In genomic region chr13:111516712-111517640, GRCh38 we compare ENCODE assay signal across 1 cellular context.
TF ChIP-seq lines count a peak whose summit lies in the region.

No MANE protein-coding gene starts in this region.

TF ChIP-seq in HepG2, 621 proteins besides CTCF, POLR2A, EP300 and RAD21 (continued from another document):
- TF ChIP-seq ZBTB37 (CRISPR knock-in tag; IDR thresholded peaks at IDR 0.05) (no peak), ZNF281 (CRISPR knock-in tag; IDR thresholded peaks at IDR 0.05; ENCODE audit: borderline replicate concordance) (no peak), ARID2 (CRISPR knock-in tag; IDR thresholded peaks at IDR 0.05; ENCODE audit: borderline replicate concordance) (no peak), GTF3A (CRISPR knock-in tag; conservative IDR thresholded peaks at IDR 0.05) (no peak)
- TF ChIP-seq, protein P1, sequence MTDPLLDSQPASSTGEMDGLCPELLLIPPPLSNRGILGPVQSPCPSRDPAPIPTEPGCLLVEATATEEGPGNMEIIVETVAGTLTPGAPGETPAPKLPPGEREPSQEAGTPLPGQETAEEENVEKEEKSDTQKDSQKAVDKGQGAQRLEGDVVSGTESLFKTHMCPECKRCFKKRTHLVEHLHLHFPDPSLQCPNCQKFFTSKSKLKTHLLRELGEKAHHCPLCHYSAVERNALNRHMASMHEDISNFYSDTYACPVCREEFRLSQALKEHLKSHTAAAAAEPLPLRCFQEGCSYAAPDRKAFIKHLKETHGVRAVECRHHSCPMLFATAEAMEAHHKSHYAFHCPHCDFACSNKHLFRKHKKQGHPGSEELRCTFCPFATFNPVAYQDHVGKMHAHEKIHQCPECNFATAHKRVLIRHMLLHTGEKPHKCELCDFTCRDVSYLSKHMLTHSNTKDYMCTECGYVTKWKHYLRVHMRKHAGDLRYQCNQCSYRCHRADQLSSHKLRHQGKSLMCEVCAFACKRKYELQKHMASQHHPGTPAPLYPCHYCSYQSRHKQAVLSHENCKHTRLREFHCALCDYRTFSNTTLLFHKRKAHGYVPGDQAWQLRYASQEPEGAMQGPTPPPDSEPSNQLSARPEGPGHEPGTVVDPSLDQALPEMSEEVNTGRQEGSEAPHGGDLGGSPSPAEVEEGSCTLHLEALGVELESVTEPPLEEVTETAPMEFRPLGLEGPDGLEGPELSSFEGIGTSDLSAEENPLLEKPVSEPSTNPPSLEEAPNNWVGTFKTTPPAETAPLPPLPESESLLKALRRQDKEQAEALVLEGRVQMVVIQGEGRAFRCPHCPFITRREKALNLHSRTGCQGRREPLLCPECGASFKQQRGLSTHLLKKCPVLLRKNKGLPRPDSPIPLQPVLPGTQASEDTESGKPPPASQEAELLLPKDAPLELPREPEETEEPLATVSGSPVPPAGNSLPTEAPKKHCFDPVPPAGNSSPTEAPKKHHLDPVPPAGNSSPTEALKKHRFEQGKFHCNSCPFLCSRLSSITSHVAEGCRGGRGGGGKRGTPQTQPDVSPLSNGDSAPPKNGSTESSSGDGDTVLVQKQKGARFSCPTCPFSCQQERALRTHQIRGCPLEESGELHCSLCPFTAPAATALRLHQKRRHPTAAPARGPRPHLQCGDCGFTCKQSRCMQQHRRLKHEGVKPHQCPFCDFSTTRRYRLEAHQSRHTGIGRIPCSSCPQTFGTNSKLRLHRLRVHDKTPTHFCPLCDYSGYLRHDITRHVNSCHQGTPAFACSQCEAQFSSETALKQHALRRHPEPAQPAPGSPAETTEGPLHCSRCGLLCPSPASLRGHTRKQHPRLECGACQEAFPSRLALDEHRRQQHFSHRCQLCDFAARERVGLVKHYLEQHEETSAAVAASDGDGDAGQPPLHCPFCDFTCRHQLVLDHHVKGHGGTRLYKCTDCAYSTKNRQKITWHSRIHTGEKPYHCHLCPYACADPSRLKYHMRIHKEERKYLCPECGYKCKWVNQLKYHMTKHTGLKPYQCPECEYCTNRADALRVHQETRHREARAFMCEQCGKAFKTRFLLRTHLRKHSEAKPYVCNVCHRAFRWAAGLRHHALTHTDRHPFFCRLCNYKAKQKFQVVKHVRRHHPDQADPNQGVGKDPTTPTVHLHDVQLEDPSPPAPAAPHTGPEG (CRISPR knock-in tag; IDR thresholded peaks at IDR 0.05) = no peak
- TF ChIP-seq, protein P2, sequence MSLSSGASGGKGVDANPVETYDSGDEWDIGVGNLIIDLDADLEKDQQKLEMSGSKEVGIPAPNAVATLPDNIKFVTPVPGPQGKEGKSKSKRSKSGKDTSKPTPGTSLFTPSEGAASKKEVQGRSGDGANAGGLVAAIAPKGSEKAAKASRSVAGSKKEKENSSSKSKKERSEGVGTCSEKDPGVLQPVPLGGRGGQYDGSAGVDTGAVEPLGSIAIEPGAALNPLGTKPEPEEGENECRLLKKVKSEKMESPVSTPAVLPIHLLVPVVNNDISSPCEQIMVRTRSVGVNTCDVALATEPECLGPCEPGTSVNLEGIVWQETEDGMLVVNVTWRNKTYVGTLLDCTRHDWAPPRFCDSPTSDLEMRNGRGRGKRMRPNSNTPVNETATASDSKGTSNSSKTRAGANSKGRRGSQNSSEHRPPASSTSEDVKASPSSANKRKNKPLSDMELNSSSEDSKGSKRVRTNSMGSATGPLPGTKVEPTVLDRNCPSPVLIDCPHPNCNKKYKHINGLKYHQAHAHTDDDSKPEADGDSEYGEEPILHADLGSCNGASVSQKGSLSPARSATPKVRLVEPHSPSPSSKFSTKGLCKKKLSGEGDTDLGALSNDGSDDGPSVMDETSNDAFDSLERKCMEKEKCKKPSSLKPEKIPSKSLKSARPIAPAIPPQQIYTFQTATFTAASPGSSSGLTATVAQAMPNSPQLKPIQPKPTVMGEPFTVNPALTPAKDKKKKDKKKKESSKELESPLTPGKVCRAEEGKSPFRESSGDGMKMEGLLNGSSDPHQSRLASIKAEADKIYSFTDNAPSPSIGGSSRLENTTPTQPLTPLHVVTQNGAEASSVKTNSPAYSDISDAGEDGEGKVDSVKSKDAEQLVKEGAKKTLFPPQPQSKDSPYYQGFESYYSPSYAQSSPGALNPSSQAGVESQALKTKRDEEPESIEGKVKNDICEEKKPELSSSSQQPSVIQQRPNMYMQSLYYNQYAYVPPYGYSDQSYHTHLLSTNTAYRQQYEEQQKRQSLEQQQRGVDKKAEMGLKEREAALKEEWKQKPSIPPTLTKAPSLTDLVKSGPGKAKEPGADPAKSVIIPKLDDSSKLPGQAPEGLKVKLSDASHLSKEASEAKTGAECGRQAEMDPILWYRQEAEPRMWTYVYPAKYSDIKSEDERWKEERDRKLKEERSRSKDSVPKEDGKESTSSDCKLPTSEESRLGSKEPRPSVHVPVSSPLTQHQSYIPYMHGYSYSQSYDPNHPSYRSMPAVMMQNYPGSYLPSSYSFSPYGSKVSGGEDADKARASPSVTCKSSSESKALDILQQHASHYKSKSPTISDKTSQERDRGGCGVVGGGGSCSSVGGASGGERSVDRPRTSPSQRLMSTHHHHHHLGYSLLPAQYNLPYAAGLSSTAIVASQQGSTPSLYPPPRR (CRISPR knock-in tag; IDR thresholded peaks at IDR 0.05; ENCODE audit: borderline replicate concordance) = no peak
- TF ChIP-seq, protein P3, sequence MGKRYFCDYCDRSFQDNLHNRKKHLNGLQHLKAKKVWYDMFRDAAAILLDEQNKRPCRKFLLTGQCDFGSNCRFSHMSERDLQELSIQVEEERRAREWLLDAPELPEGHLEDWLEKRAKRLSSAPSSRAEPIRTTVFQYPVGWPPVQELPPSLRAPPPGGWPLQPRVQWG (CRISPR knock-in tag; IDR thresholded peaks at IDR 0.05; ENCODE audit: borderline replicate concordance, low read depth) = no peak
TF ChIP-seq in HepG2: peak in this region for 0.
